ENCODE assay signal across 8 cellular contexts in genomic region chr19:5719961-5720790, GRCh38. TPM values are rescaled to one million over a fixed set of nuclear protein-coding genes. Genes with fewer than 3 reads are reported as not detected.
DNase-seq lines count a peak whose midpoint lies in the region; ATAC-seq, FAIRE-seq and TF ChIP-seq lines count a peak whose summit lies in the region.

TSS of gene CATSPERD (plus strand) at chr19:5720637. CDS start at chr19:5720738, 101 bp downstream.
TSS of gene LONP1 (minus strand) at chr19:5720146. CDS start at chr19:5720132, 14 bp downstream.

- H3K27me3 ChIP-seq in heart right ventricle, result no peaks in the 10 kb centered on the region
- H3K27me3 ChIP-seq in upper lobe of right lung, result no peaks in the 10 kb centered on the region

- 0% methylated on average over 89 to 90 of the region's 90 CpGs for WGBS in heart right ventricle, 2 donors

- H3K4me1 ChIP-seq in heart right ventricle, result peaks cover 0 to 46% (median 29%) of the 10 kb centered on the region in 9 donors
- peaks cover 13% of the 10 kb centered on the region for H3K4me1 ChIP-seq in upper lobe of right lung

- TF ChIP-seq CTCF in heart right ventricle (IDR thresholded peaks at IDR 0.05) (peak; percentile 85 to 99 (median 94)), upper lobe of right lung (IDR thresholded peaks at IDR 0.05) (peak; percentile 86)

- H3K36me3 ChIP-seq in heart right ventricle (peaks cover 0 to 8% (median 0%) of the 10 kb centered on the region in 9 donors), upper lobe of right lung (no peaks in the 10 kb centered on the region)

- peak; percentile 99 for FAIRE-seq in GM12891 (lab: Jason Lieb, UNC)

- H3K9me3 ChIP-seq in heart right ventricle, result no peaks in the 10 kb centered on the region
- H3K9me3 ChIP-seq in upper lobe of right lung, result no peaks in the 10 kb centered on the region

- peak within 1 kb of the TSS; percentile 83 to 99 (median 93) for H3K27ac ChIP-seq in heart right ventricle
- H3K27ac ChIP-seq in upper lobe of right lung, result peak within 1 kb of the TSS; percentile 97

- peak; percentile 99 for DNase-seq in GM12891 (ENCODE audit: insufficient read length, low spot score)
- DNase-seq in NCI-H1436 (lab: John Stamatoyannopoulos, UW), result peak; percentile 98
- DNase-seq in T follicular helper cell (ENCODE audit: low read depth), result peak; percentile 97
- DNase-seq in amniotic epithelial cell (ENCODE audit: low read depth), result peak; percentile 97
- peak; percentile 97 to 98 for DNase-seq in heart right ventricle
- peak; percentile 96 to 100 (median 98) for DNase-seq in posterior cingulate gyrus
- DNase-seq in upper lobe of right lung, result peak; percentile 99

- peak; percentile 87 for ATAC-seq in HG02840 (IDR thresholded peaks at IDR 0.05; ENCODE audit: low FRiP score, unreplicated experiment)
- ATAC-seq in heart right ventricle, result peak; percentile 96 to 99 (median 98)
- peak; percentile 97 for ATAC-seq in upper lobe of right lung

- intact Hi-C loops in heart right ventricle (cut with DNase I) (loop anchor here in 4 of 10 donors (2.0 kb wide), 3 partner anchors 29 to 71 kb away; partner anchors contain the start of genes RPL36 (in 2 of the 4), DUS3L (in 1 of the 4), HSD11B1L (in 1 of the 4) and MICOS13 (in 1 of the 4)), posterior cingulate gyrus (cut with DNase I) (loop anchor here (1.0 to 5.0 kb wide), 3 partner anchors 30 to 72 kb away; partner anchors contain the start of genes DUS3L, MICOS13 and RPL36), upper lobe of right lung (cut with DNase I) (no loop called here)

- TF ChIP-seq POLR2A in GM12891 (IDR thresholded peaks at IDR 0.05; ENCODE audit: low read depth, low read length), result peak; percentile 79

- H3K4me3 ChIP-seq in heart right ventricle (peak within 1 kb of the TSS; percentile 86 to 100 (median 96)), upper lobe of right lung (peak within 1 kb of the TSS; percentile 96)

TF ChIP-seq in GM12891, 5 proteins besides CTCF, POLR2A, EP300 and RAD21:
- TF ChIP-seq POLR2AphosphoS5 (IDR thresholded peaks at IDR 0.05; ENCODE audit: low read depth, low read length) (peak; percentile 88), PAX5 (IDR thresholded peaks at IDR 0.05; ENCODE audit: insufficient read depth, low read length, severe bottlenecking) (peak; percentile 19), SPI1 (IDR thresholded peaks at IDR 0.05; ENCODE audit: low read depth, low read length) (no peak), TAF1 (IDR thresholded peaks at IDR 0.05; ENCODE audit: low read depth, low read length) (peak; percentile 89)

RNA-seq across cellular contexts. Expression of gene CATSPERD, which starts in this region (rescaled TPM):
- 0.03 TPM for polyA plus RNA-seq in GM12891 (2012; ENCODE audit: low read depth, missing spikeins)
- total RNA-seq in heart right ventricle (not detected), upper lobe of right lung (not detected)
- not detected for polyA plus RNA-seq in heart right ventricle

RNA-seq across cellular contexts. Expression of gene LONP1, which starts in this region (rescaled TPM):
- 53.0 TPM for polyA plus RNA-seq in GM12891 (2012; ENCODE audit: low read depth, missing spikeins)
- total RNA-seq in heart right ventricle (100 to 1,000 TPM in 1 of 10 donors, 10 to 100 TPM in 9; 71.4 to 101 (median 88.5) TPM), upper lobe of right lung (79.1 TPM)
- polyA plus RNA-seq in heart right ventricle, result 100 to 1,000 TPM in 1 of 2 donors, 10 to 100 TPM in 1; 95.0 to 121 TPM

Comparison
In these comparisons a context has a peak if more than half of its experiments do, and no peak if none do; other contexts are left out.
1. Peak in every context shown above with its lines: DNase-seq, ATAC-seq, H3K4me3 ChIP-seq and H3K27ac ChIP-seq.